8 cellular contexts compared by ENCODE assay signal in genomic region chr4:41258783-41259182, GRCh38. TPM values are rescaled to one million over a fixed set of nuclear protein-coding genes. Genes with fewer than 3 reads are reported as not detected.
A peak's percentile ranks its signal among the peaks of the same experiment; 100 is the strongest.
DNase-seq lines count a peak whose midpoint lies in the region; ATAC-seq lines count a peak whose summit lies in the region.

No MANE protein-coding gene starts in this region.

- in situ Hi-C loops in SK-MEL-5 (cut with HindIII; ENCODE audit: low pct_unique_long_range_greater_than_20kb, low sequenced_read_pairs), result no loop called here

- no peak overlapping the region for H3K27ac Mint-ChIP-seq in naive thymus-derived CD8-positive, alpha-beta T cell
- H3K27ac Mint-ChIP-seq in stimulated activated naive B cell treated with anti-CD40 and anti-IgM and Interleukin-4, amounts not matched to agents 10 μg/mL and 1 μg/mL and 100 μg/mL, for 72 hours, result no peak overlapping the region

- H3K27me3 Mint-ChIP-seq in naive thymus-derived CD8-positive, alpha-beta T cell, result peaks cover 31 to 68% (median 42%) of the 10 kb centered on the region in 5 donors
- peaks cover 39 to 40% of the 10 kb centered on the region in 2 donors for H3K27me3 Mint-ChIP-seq in stimulated activated naive B cell treated with anti-CD40 and anti-IgM and Interleukin-4, amounts not matched to agents 10 μg/mL and 1 μg/mL and 100 μg/mL, for 72 hours

- POLR2A ChIA-PET in naive thymus-derived CD8-positive, alpha-beta T cell (lab: Charles Lee), result no interaction called here

- DNase-seq in CD1c-positive myeloid dendritic cell (ENCODE audit: extremely low spot score) (peak; percentile 36), HS-5 (ENCODE audit: low read depth) (peak; percentile 42), SK-MEL-5 (ENCODE audit: low read depth, low spot score) (peak; percentile 83), foreskin melanocyte (peak; percentile 59), pulmonary artery endothelial cell (ENCODE audit: low read depth, low spot score) (peak; percentile 11)
- DNase-seq in naive thymus-derived CD8-positive, alpha-beta T cell, result no peak
- no peak for DNase-seq in stimulated activated naive B cell treated with anti-CD40 and anti-IgM and Interleukin-4, amounts not matched to agents 10 μg/mL and 1 μg/mL and 100 μg/mL, for 72 hours

- peak overlapping the region in 3 of 10 donors; percentile 20 to 75 (median 42) for H3K4me3 Mint-ChIP-seq in naive thymus-derived CD8-positive, alpha-beta T cell
- H3K4me3 Mint-ChIP-seq in stimulated activated naive B cell treated with anti-CD40 and anti-IgM and Interleukin-4, amounts not matched to agents 10 μg/mL and 1 μg/mL and 100 μg/mL, for 72 hours, result no peak overlapping the region

- H3K9me3 Mint-ChIP-seq in naive thymus-derived CD8-positive, alpha-beta T cell, result peaks cover 0 to 6% (median 0%) of the 10 kb centered on the region in 9 donors
- H3K9me3 Mint-ChIP-seq in stimulated activated naive B cell treated with anti-CD40 and anti-IgM and Interleukin-4, amounts not matched to agents 10 μg/mL and 1 μg/mL and 100 μg/mL, for 72 hours, result no peaks in the 10 kb centered on the region

- H3K36me3 Mint-ChIP-seq in naive thymus-derived CD8-positive, alpha-beta T cell, result peaks cover 0 to 14% (median 0%) of the 10 kb centered on the region in 3 donors
- no peaks in the 10 kb centered on the region for H3K36me3 Mint-ChIP-seq in stimulated activated naive B cell treated with anti-CD40 and anti-IgM and Interleukin-4, amounts not matched to agents 10 μg/mL and 1 μg/mL and 100 μg/mL, for 72 hours

- ATAC-seq in naive thymus-derived CD8-positive, alpha-beta T cell, result no peak
- ATAC-seq in stimulated activated naive B cell treated with anti-CD40 and anti-IgM and Interleukin-4, amounts not matched to agents 10 μg/mL and 1 μg/mL and 100 μg/mL, for 72 hours (replicated peaks), result no peak
- no peak for ATAC-seq in GM18909 (IDR thresholded peaks at IDR 0.05; ENCODE audit: poor library complexity, unreplicated experiment)

- H3K4me1 Mint-ChIP-seq in naive thymus-derived CD8-positive, alpha-beta T cell, result peaks cover 3 to 14% (median 11%) of the 10 kb centered on the region in 4 donors
- H3K4me1 Mint-ChIP-seq in stimulated activated naive B cell treated with anti-CD40 and anti-IgM and Interleukin-4, amounts not matched to agents 10 μg/mL and 1 μg/mL and 100 μg/mL, for 72 hours, result peaks cover 8 to 14% of the 10 kb centered on the region in 2 donors

RNA-seq across cellular contexts. Expression of gene UCHL1, which starts 2.1 kb away (rescaled TPM):
- total RNA-seq in SK-MEL-5 (2014; rRNA removed; shearing (Covaris generic)), result not detected in 2 replicates
- polyA plus RNA-seq in SK-MEL-5 (2015; cell fraction: cytosol; rRNA removed), result not detected in 2 replicates
- polyA plus RNA-seq in SK-MEL-5 (2015; cell fraction: nucleus; rRNA removed), result not detected in 2 replicates
- 252 and 407 TPM in 2 replicates for total RNA-seq in pulmonary artery endothelial cell
- total RNA-seq in naive thymus-derived CD8-positive, alpha-beta T cell, result under 1 TPM in 1 of 2 experiments, not detected in 1; 0.49 TPM
- not detected for polyA plus RNA-seq in naive thymus-derived CD8-positive, alpha-beta T cell

RNA-seq across cellular contexts. Expression of gene APBB2, which starts 44.4 kb away (rescaled TPM):
- 10.9 and 15.5 TPM in 2 replicates for total RNA-seq in SK-MEL-5 (2014; rRNA removed; shearing (Covaris generic))
- 12.2 and 14.4 TPM in 2 replicates for polyA plus RNA-seq in SK-MEL-5 (2015; cell fraction: cytosol; rRNA removed)
- 10.0 and 15.4 TPM in 2 replicates for polyA plus RNA-seq in SK-MEL-5 (2015; cell fraction: nucleus; rRNA removed)
- total RNA-seq in pulmonary artery endothelial cell, result 138 and 142 TPM in 2 replicates
- 1 to 10 TPM in 1 of 2 experiments, under 1 TPM in 1; 0.44 to 1.9 TPM for total RNA-seq in naive thymus-derived CD8-positive, alpha-beta T cell
- not detected for polyA plus RNA-seq in naive thymus-derived CD8-positive, alpha-beta T cell

Comparison
In these comparisons a context has a peak if more than half of its experiments do, and no peak if none do; other contexts are left out.
1. DNase-seq: peak in CD1c-positive myeloid dendritic cell (single experiment), HS-5 (single experiment), SK-MEL-5 (single experiment), foreskin melanocyte (single experiment) and pulmonary artery endothelial cell (single experiment); none in naive thymus-derived CD8-positive, alpha-beta T cell (0 of 10) and stimulated activated naive B cell treated with anti-CD40 and anti-IgM and Interleukin-4, amounts not matched to agents 10 μg/mL and 1 μg/mL and 100 μg/mL, for 72 hours (single experiment).
2. RNA of gene UCHL1, which starts 2.1 kb away (total RNA-seq): 252 to 407 TPM in pulmonary artery endothelial cell; 0.49 TPM in naive thymus-derived CD8-positive, alpha-beta T cell and not detected in SK-MEL-5; every median in the first group is over 100 times any median in the second.